Comparison of ENCODE assay signal across 18 cellular contexts in genomic region chr7:7209412-7210050, GRCh38. TPM values are rescaled to one million over a fixed set of nuclear protein-coding genes. Genes with fewer than 3 reads are reported as not detected.
DNase-seq lines count a peak whose midpoint lies in the region; ATAC-seq and TF ChIP-seq lines count a peak whose summit lies in the region.
"Had no signal": no experiment of that assay in that cellular context is flagged by ENCODE, and none has a peak within 500 bp of the region (broad histone marks: within the 10 kb centered on the region; RNA-seq: fewer than 3 reads in every experiment).

No MANE protein-coding gene starts in this region.

- H3K4me3 ChIP-seq in HUES64 (ENCODE audit: low read length): 0 out of 2 replicates have a peak overlapping the region, but pooled peaks have one; percentile 17
- peak overlapping the region; percentile 48 for H3K4me3 ChIP-seq in endodermal cell (ENCODE audit: low read length)
- H3K4me3 ChIP-seq in mesendoderm (ENCODE audit: low read length): no peak overlapping the region
- H3K4me3 ChIP-seq in left ventricle myocardium inferior: no peak overlapping the region
- no peak overlapping the region for H3K4me3 ChIP-seq in trophoblast cell (ENCODE audit: low read depth, low read length)
- H3K4me3 ChIP-seq: HAP-1, MG63, SK-N-MC had no signal

- H2BK5ac ChIP-seq in mesendoderm (ENCODE audit: low read length) (peak overlapping the region; percentile 0), trophoblast cell (ENCODE audit: low read depth, low read length, poor library complexity) (no peak overlapping the region)

- H2AFZ ChIP-seq in trophoblast cell (ENCODE audit: insufficient read depth, low read length, poor library complexity): no peak overlapping the region

- H3K9ac ChIP-seq in HUES64 (ENCODE audit: low read depth, low read length): peak overlapping the region; percentile 78
- H3K9ac ChIP-seq in endodermal cell (ENCODE audit: extremely low read depth, low read length, poor library complexity, severe bottlenecking): peak overlapping the region; percentile 24
- peak overlapping the region; percentile 5 for H3K9ac ChIP-seq in mesendoderm (ENCODE audit: low read length)
- H3K9ac ChIP-seq in trophoblast cell (ENCODE audit: low read length): no peak overlapping the region
- H3K9ac ChIP-seq: KMS-11 had no signal

- H3K79me2 ChIP-seq in mesendoderm (ENCODE audit: control insufficient read depth, insufficient read depth, low read length) (peaks cover 39% of the 10 kb centered on the region), trophoblast cell (ENCODE audit: control insufficient read depth, insufficient read depth, low read length, poor library complexity) (peaks cover 8% of the 10 kb centered on the region)

- H3K27me3 ChIP-seq in HUES64 (ENCODE audit: insufficient read depth, low read length): no peaks in the 10 kb centered on the region
- no peaks in the 10 kb centered on the region for H3K27me3 ChIP-seq in endodermal cell (ENCODE audit: control insufficient read depth, insufficient read depth, low read length, poor library complexity, severe bottlenecking)
- no peaks in the 10 kb centered on the region for H3K27me3 ChIP-seq in mesendoderm (ENCODE audit: insufficient read depth, low read length, poor library complexity)
- H3K27me3 ChIP-seq in left ventricle myocardium inferior (ENCODE audit: low read depth): no peaks in the 10 kb centered on the region
- no peaks in the 10 kb centered on the region for H3K27me3 ChIP-seq in trophoblast cell (ENCODE audit: insufficient read depth, low read length)
- H3K27me3 ChIP-seq: BE2C, MG63 had no signal

- no peak overlapping the region for H4K5ac ChIP-seq in mesendoderm (ENCODE audit: low read length)

- H4K8ac ChIP-seq in mesendoderm (ENCODE audit: low read depth, low read length) (no peak overlapping the region), trophoblast cell (ENCODE audit: low read depth, low read length) (no peak overlapping the region)

- no peak overlapping the region for H3K14ac ChIP-seq in trophoblast cell (ENCODE audit: low read length)

- H3K36me3 ChIP-seq in HUES64 (ENCODE audit: insufficient read depth, low read length) (peaks cover 6% of the 10 kb centered on the region; the same call in 1 of the 2 replicates), endodermal cell (ENCODE audit: control insufficient read depth, insufficient read depth, low read length) (peaks cover 33% of the 10 kb centered on the region), mesendoderm (ENCODE audit: control insufficient read depth, insufficient read depth, low read length) (no peaks in the 10 kb centered on the region), left ventricle myocardium inferior (no peaks in the 10 kb centered on the region), trophoblast cell (ENCODE audit: control insufficient read depth in 1 of 2, insufficient read depth in 2 of 2, low read length in 2 of 2) (peaks cover 3 to 4% of the 10 kb centered on the region in 2 experiments)
- H3K36me3 ChIP-seq: BE2C, HAP-1 had no signal

- peak overlapping the region; percentile 59 for H3K56ac ChIP-seq in mesendoderm (ENCODE audit: low read length)

- TF ChIP-seq CTCF in endodermal cell (conservative IDR thresholded peaks at IDR 0.05): no peak
- TF ChIP-seq CTCF in left ventricle myocardium inferior (IDR thresholded peaks at IDR 0.05; ENCODE audit: borderline replicate concordance): no peak

- H3K4me1 Mint-ChIP-seq in endodermal cell: peaks cover 59% of the 10 kb centered on the region

- 15% methylated on average over 10 of the region's 10 CpGs for WGBS in HUES64
- WGBS in endodermal cell (ENCODE audit: insufficient coverage in 1 of 2, insufficient read length in 1 of 2), 2 experiments: 25 to 35% methylated on average over 10 of the region's 10 CpGs
- WGBS in mesendoderm (ENCODE audit: extremely low coverage, insufficient coverage, low lambda C conversion rate): no CpG with 5 or more reads among the region's 10 CpGs
- WGBS in trophoblast cell (ENCODE audit: extremely low coverage, insufficient coverage, insufficient read length): no CpG with 5 or more reads among the region's 10 CpGs

- H3K23ac ChIP-seq in mesendoderm (ENCODE audit: low read length) (no peak overlapping the region), trophoblast cell (ENCODE audit: low read length) (no peak overlapping the region)

- H2BK15ac ChIP-seq in mesendoderm (replicated peaks; ENCODE audit: low read depth): peak overlapping the region; percentile 99

- no peak for ATAC-seq in HG02642 (IDR thresholded peaks at IDR 0.05; ENCODE audit: poor library complexity, unreplicated experiment)
- ATAC-seq: Panc1, Right ventricle myocardium inferior had no signal

- H3K4me2 ChIP-seq in mesendoderm (ENCODE audit: low read length) (no peak overlapping the region), trophoblast cell (ENCODE audit: low read length) (no peak overlapping the region)
- H3K4me2 ChIP-seq: KMS-11 had no signal

- no peak overlapping the region for H2AK5ac ChIP-seq in mesendoderm (ENCODE audit: low read length)
- no peak overlapping the region for H2AK5ac ChIP-seq in trophoblast cell (ENCODE audit: low read length)

- no peaks in the 10 kb centered on the region for H3K27me3 Mint-ChIP-seq in endodermal cell (ENCODE audit: insufficient read depth)
- H3K27me3 Mint-ChIP-seq: CD8-positive, alpha-beta memory T cell had no signal

- intact Hi-C loops in left ventricle myocardium inferior (cut with micrococcal nuclease): no loop called here

- H2BK120ac ChIP-seq in mesendoderm (ENCODE audit: low read depth, low read length) (peak overlapping the region; percentile 96), trophoblast cell (ENCODE audit: insufficient read depth, low read length, poor library complexity) (no peak overlapping the region)

- peaks cover 96% of the 10 kb centered on the region for H3K4me1 ChIP-seq in HUES64 (ENCODE audit: insufficient read depth, low read length)
- H3K4me1 ChIP-seq in endodermal cell (ENCODE audit: control insufficient read depth, insufficient read depth, low read length): peaks cover 11% of the 10 kb centered on the region
- peaks cover 9% of the 10 kb centered on the region for H3K4me1 ChIP-seq in mesendoderm (ENCODE audit: control insufficient read depth, low read depth, low read length)
- peaks cover 19% of the 10 kb centered on the region for H3K4me1 ChIP-seq in left ventricle myocardium inferior
- peaks cover 0 to 7% of the 10 kb centered on the region in 2 experiments for H3K4me1 ChIP-seq in trophoblast cell (ENCODE audit: control insufficient read depth in 1 of 2, insufficient read depth in 2 of 2, low read length in 2 of 2)
- H3K4me1 ChIP-seq: BE2C, HAP-1 had no signal

- H3K4me3 Mint-ChIP-seq in endodermal cell: peak overlapping the region; percentile 40
- H3K4me3 Mint-ChIP-seq: CD8-positive, alpha-beta memory T cell had no signal

- H3K27ac Mint-ChIP-seq in endodermal cell: peak overlapping the region; percentile 96

- H4K91ac ChIP-seq in trophoblast cell (ENCODE audit: low read depth, low read length): no peak overlapping the region

- H3K27ac ChIP-seq in HUES64 (ENCODE audit: low read depth, low read length): peak overlapping the region; percentile 100
- no peak overlapping the region for H3K27ac ChIP-seq in endodermal cell (ENCODE audit: low read depth, low read length)
- H3K27ac ChIP-seq in mesendoderm (ENCODE audit: low read depth, low read length): peak overlapping the region; percentile 69
- no peak overlapping the region for H3K27ac ChIP-seq in left ventricle myocardium inferior (replicated peaks)
- H3K27ac ChIP-seq in trophoblast cell (ENCODE audit: low read depth, low read length): no peak overlapping the region
- H3K27ac ChIP-seq: KMS-11, SK-N-MC had no signal

- DNase-seq in endodermal cell (peak; percentile 76), mesendoderm (peak; percentile 68), left ventricle myocardium inferior (no peak), trophoblast cell (no peak), globus pallidus (ENCODE audit: low spot score) (no peak)
- DNase-seq: BE2C; CD8-positive, alpha-beta memory T cell; MG63; NCI-H1092 treated with DMSO at 0.1 percent for 48 hours; NCI-H1694 treated with DMSO at 0.1 percent for 48 hours; NCI-H774 had no signal

- peak overlapping the region; percentile 92 for H3K18ac ChIP-seq in mesendoderm (ENCODE audit: low read length)
- no peak overlapping the region for H3K18ac ChIP-seq in trophoblast cell (ENCODE audit: low read length)

- H3K9me3 ChIP-seq in HUES64 (ENCODE audit: insufficient read depth, low read depth, low read length) (no peaks in the 10 kb centered on the region), endodermal cell (ENCODE audit: control insufficient read depth, low read length) (peaks cover 8% of the 10 kb centered on the region), left ventricle myocardium inferior (replicated peaks) (peaks cover 9% of the 10 kb centered on the region), trophoblast cell (ENCODE audit: insufficient read depth, low read depth, low read length) (no peaks in the 10 kb centered on the region)
- H3K9me3 ChIP-seq: BE2C, HAP-1 had no signal

- no peak overlapping the region for H2BK12ac ChIP-seq in trophoblast cell (ENCODE audit: low read length)

- H3K36me3 Mint-ChIP-seq in endodermal cell (ENCODE audit: low read depth): peaks cover 16% of the 10 kb centered on the region

- H4K12ac ChIP-seq in trophoblast cell (ENCODE audit: low read depth, low read length): no peak overlapping the region

- H3K9me3 Mint-ChIP-seq in endodermal cell: peaks cover 9% of the 10 kb centered on the region

- H3K4ac ChIP-seq in mesendoderm (ENCODE audit: low read depth, low read length) (no peak overlapping the region), trophoblast cell (ENCODE audit: low read depth, low read length) (no peak overlapping the region)

- H3K79me1 ChIP-seq in mesendoderm (ENCODE audit: low read length) (peaks cover 2% of the 10 kb centered on the region), trophoblast cell (ENCODE audit: low read length) (no peaks in the 10 kb centered on the region)

RNA-seq across cellular contexts. Expression of gene C1GALT1, which starts 27.2 kb away (rescaled TPM):
- 48.1 TPM for polyA plus RNA-seq in HUES64 (2013, experiment 1 of 2)
- 44.0 TPM for polyA plus RNA-seq in HUES64 (2013, experiment 2 of 2)
- total RNA-seq in endodermal cell (100 to 1,000 TPM in 1 of 2 donors, 10 to 100 TPM in 1; 65.7 to 132 TPM), left ventricle myocardium inferior (19.4 TPM)
- 38.2 TPM for polyA plus RNA-seq in endodermal cell (2013, experiment 1 of 2)
- 48.4 TPM for polyA plus RNA-seq in endodermal cell (2013, experiment 2 of 2)
- polyA plus RNA-seq in mesendoderm (2013, experiment 1 of 2): 40.9 TPM
- polyA plus RNA-seq in mesendoderm (2013, experiment 2 of 2): 42.6 TPM
- 142 and 155 TPM in 2 replicates for polyA plus RNA-seq in trophoblast cell (2013)

Comparison
In these comparisons a context has a peak if more than half of its experiments do, and no peak if none do; other contexts are left out.
1. H3K27ac ChIP-seq: peak in HUES64 (single experiment) and mesendoderm (single experiment); none in endodermal cell (single experiment), left ventricle myocardium inferior (single experiment) and trophoblast cell (single experiment).
2. H3K4me3 ChIP-seq: peak in HUES64 (single experiment) and endodermal cell (single experiment); none in mesendoderm (single experiment), left ventricle myocardium inferior (single experiment) and trophoblast cell (single experiment).
3. DNase-seq: peak in endodermal cell (single experiment) and mesendoderm (single experiment); none in left ventricle myocardium inferior (single experiment), trophoblast cell (0 of 2) and globus pallidus (single experiment).